ENCODE assay signal across 6 cellular contexts in the genomic region with DNA sequence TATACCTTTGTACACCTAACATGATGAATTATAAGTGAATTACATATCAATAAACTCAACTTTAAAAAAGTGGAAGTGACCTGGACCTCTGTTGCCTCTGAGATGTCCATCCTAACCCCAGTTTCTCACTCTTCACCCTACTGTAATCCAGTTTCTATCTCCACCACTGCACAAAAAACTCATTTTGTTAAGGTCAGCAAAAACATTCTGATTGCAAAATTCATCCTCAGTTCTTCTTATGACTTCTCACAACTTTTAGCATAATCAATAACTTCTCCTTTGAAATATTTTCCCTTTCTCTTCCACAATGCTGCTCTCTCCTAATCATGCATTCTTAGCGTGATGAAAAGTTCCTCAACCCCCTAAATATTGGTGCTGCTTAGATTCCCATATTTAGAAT.
"Had no signal": no experiment of that assay in that cellular context is flagged by ENCODE, and none has a peak within 500 bp of the region (broad histone marks: within the 10 kb centered on the region; RNA-seq: fewer than 3 reads in every experiment).

No MANE protein-coding gene starts in this region.

- H3K4me2 ChIP-seq: GM23338, KMS-11 had no signal

- H3K9ac ChIP-seq: KMS-11 had no signal

- H3K36me3 ChIP-seq: HAP-1 had no signal

- H3K27ac ChIP-seq: KMS-11 had no signal

- H3K4me1 ChIP-seq: HAP-1 had no signal

- ATAC-seq: GM23338 had no signal

- FAIRE-seq: HTR-8/SVneo had no signal

- DNase-seq: H7, KBM-7 had no signal

- H3K9me3 ChIP-seq: HAP-1 had no signal

- H3K4me3 ChIP-seq: GM23338, HAP-1 had no signal

- H2AFZ ChIP-seq: GM23338 had no signal
